1 cellular context compared by ENCODE assay signal in the genomic region with DNA sequence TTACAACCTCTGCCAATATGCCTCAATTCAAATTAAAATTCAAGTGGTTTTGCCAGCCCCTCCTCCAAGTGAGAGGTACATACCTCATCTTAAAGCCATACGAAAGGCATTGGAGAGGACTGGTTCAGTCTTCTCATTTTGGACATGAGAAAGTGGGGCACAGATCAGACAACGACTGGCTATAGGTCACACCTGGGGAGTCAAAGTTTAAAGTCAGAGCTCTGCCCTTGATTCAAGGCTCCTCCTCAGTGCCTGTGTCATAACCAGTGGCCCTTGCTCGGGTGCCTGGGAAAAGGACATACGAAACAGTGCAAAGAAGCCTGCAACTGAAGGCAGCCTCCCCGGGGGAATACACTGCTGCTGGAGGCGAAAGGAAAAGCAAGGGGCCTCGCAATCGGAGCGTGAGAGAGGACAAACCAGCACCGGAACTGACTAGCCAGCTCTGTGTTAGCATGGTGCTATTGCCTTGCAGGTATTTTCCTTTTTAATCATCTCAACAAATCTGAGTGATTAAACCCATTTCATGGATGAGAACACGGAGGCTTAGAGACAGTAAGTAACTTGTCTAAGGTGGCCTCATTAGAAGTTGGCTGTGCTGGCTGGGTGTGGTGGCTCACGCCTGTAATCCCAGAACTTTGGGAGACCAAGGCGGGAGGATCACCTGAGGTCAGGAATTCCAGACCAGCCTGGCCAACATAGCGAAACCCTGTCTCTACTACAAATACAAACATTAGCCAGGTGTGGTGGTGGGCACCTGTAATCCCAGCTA.
TF ChIP-seq lines count a peak whose summit lies in the region.

No MANE protein-coding gene starts in this region.

TF ChIP-seq in GM23338, 12 proteins besides CTCF, POLR2A, EP300 and RAD21 (continued from another document):
- TF ChIP-seq, protein P1, sequence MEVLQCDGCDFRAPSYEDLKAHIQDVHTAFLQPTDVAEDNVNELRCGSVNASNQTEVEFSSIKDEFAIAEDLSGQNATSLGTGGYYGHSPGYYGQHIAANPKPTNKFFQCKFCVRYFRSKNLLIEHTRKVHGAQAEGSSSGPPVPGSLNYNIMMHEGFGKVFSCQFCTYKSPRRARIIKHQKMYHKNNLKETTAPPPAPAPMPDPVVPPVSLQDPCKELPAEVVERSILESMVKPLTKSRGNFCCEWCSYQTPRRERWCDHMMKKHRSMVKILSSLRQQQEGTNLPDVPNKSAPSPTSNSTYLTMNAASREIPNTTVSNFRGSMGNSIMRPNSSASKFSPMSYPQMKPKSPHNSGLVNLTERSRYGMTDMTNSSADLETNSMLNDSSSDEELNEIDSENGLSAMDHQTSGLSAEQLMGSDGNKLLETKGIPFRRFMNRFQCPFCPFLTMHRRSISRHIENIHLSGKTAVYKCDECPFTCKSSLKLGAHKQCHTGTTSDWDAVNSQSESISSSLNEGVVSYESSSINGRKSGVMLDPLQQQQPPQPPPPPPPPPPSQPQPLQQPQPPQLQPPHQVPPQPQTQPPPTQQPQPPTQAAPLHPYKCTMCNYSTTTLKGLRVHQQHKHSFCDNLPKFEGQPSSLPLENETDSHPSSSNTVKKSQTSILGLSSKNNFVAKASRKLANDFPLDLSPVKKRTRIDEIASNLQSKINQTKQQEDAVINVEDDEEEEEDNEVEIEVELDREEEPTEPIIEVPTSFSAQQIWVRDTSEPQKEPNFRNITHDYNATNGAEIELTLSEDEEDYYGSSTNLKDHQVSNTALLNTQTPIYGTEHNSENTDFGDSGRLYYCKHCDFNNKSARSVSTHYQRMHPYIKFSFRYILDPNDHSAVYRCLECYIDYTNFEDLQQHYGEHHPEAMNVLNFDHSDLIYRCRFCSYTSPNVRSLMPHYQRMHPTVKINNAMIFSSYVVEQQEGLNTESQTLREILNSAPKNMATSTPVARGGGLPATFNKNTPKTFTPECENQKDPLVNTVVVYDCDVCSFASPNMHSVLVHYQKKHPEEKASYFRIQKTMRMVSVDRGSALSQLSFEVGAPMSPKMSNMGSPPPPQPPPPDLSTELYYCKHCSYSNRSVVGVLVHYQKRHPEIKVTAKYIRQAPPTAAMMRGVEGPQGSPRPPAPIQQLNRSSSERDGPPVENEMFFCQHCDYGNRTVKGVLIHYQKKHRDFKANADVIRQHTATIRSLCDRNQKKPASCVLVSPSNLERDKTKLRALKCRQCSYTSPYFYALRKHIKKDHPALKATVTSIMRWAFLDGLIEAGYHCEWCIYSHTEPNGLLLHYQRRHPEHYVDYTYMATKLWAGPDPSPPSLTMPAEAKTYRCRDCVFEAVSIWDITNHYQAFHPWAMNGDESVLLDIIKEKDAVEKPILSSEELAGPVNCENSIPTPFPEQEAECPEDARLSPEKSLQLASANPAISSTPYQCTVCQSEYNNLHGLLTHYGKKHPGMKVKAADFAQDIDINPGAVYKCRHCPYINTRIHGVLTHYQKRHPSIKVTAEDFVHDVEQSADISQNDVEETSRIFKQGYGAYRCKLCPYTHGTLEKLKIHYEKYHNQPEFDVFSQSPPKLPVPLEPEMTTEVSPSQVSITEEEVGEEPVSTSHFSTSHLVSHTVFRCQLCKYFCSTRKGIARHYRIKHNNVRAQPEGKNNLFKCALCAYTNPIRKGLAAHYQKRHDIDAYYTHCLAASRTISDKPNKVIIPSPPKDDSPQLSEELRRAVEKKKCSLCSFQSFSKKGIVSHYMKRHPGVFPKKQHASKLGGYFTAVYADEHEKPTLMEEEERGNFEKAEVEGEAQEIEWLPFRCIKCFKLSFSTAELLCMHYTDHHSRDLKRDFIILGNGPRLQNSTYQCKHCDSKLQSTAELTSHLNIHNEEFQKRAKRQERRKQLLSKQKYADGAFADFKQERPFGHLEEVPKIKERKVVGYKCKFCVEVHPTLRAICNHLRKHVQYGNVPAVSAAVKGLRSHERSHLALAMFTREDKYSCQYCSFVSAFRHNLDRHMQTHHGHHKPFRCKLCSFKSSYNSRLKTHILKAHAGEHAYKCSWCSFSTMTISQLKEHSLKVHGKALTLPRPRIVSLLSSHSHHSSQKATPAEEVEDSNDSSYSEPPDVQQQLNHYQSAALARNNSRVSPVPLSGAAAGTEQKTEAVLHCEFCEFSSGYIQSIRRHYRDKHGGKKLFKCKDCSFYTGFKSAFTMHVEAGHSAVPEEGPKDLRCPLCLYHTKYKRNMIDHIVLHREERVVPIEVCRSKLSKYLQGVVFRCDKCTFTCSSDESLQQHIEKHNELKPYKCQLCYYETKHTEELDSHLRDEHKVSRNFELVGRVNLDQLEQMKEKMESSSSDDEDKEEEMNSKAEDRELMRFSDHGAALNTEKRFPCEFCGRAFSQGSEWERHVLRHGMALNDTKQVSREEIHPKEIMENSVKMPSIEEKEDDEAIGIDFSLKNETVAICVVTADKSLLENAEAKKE (CRISPR knock-in tag; IDR thresholded peaks at IDR 0.05) = no peak
- TF ChIP-seq ZNF331 (CRISPR knock-in tag; IDR thresholded peaks at IDR 0.05; ENCODE audit: low read depth) (no peak), STAT1 (IDR thresholded peaks at IDR 0.05; ENCODE audit: unreplicated experiment) (no peak), EZH2phosphoT487 (IDR thresholded peaks at IDR 0.05; ENCODE audit: unreplicated experiment) (no peak), EZH2 (IDR thresholded peaks at IDR 0.05; ENCODE audit: low read depth, unreplicated experiment) (no peak)
- TF ChIP-seq, protein P2, sequence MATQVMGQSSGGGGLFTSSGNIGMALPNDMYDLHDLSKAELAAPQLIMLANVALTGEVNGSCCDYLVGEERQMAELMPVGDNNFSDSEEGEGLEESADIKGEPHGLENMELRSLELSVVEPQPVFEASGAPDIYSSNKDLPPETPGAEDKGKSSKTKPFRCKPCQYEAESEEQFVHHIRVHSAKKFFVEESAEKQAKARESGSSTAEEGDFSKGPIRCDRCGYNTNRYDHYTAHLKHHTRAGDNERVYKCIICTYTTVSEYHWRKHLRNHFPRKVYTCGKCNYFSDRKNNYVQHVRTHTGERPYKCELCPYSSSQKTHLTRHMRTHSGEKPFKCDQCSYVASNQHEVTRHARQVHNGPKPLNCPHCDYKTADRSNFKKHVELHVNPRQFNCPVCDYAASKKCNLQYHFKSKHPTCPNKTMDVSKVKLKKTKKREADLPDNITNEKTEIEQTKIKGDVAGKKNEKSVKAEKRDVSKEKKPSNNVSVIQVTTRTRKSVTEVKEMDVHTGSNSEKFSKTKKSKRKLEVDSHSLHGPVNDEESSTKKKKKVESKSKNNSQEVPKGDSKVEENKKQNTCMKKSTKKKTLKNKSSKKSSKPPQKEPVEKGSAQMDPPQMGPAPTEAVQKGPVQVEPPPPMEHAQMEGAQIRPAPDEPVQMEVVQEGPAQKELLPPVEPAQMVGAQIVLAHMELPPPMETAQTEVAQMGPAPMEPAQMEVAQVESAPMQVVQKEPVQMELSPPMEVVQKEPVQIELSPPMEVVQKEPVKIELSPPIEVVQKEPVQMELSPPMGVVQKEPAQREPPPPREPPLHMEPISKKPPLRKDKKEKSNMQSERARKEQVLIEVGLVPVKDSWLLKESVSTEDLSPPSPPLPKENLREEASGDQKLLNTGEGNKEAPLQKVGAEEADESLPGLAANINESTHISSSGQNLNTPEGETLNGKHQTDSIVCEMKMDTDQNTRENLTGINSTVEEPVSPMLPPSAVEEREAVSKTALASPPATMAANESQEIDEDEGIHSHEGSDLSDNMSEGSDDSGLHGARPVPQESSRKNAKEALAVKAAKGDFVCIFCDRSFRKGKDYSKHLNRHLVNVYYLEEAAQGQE (IDR thresholded peaks at IDR 0.05; ENCODE audit: unreplicated experiment) = no peak
TF ChIP-seq in GM23338: peak in this region for 0.
